27 cellular contexts compared by ENCODE assay signal in the genomic region with DNA sequence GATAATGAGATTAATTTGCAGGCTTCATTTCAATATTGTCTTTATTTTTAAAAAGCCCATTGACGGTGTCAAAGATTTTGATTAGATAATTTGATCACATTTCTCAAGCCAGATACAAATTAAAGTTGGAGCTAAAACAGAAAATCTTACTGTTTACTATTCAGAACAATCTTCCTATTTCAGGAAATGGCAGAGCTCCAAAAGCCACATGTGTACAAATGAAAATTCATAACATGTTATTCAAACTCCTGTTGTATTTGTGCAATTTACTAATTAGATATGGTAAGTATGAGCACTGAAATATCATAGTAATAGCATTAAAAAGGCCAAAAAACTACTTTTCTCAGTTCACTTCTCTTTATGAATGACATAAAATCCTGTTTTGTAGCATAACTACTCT.
"Had no signal": no experiment of that assay in that cellular context is flagged by ENCODE, and none has a peak within 500 bp of the region (broad histone marks: within the 10 kb centered on the region; RNA-seq: fewer than 3 reads in every experiment).

No MANE protein-coding gene starts in this region.

- H3K36me3 ChIP-seq: brain microvascular endothelial cell, esophagus muscularis mucosa, gastrocnemius medialis, heart left ventricle had no signal

- H3K27me3 ChIP-seq: brain microvascular endothelial cell, dorsolateral prefrontal cortex, esophagus muscularis mucosa, foreskin keratinocyte, gastrocnemius medialis, heart left ventricle had no signal

- H3K9me3 ChIP-seq: esophagus muscularis mucosa, gastrocnemius medialis, heart left ventricle had no signal

- DNase-seq: activated CD4-positive, alpha-beta memory T cell treated with anti-CD3 and anti-CD28 coated beads for 36 hours; activated CD4-positive, alpha-beta T cell treated with anti-CD3 and anti-CD28 coated beads for 36 hours; activated CD4-positive, alpha-beta T cell treated with anti-CD3 and anti-CD28 coated beads, Interleukin-2, amount 10 ng/mL, durations not matched to agents 24 days and 14 days; activated CD4-positive, CD25-positive, alpha-beta regulatory T cell; activated CD4-positive, CD25-positive, alpha-beta regulatory T cell treated with anti-CD3 and anti-CD28 coated beads, Interleukin-2, amount 50 U/mL, for 72 hours; activated CD8-positive, alpha-beta memory T cell treated with anti-CD3 and anti-CD28 coated beads, Interleukin-2, amount 10 ng/mL, durations not matched to agents 7 days and 5 days; activated CD8-positive, alpha-beta memory T cell treated with anti-CD3 and anti-CD28 coated beads, Interleukin-2, amount 50 U/mL, for 4 hours; activated CD8-positive, alpha-beta T cell treated with anti-CD3 and anti-CD28 coated beads, Interleukin-2, amount 10 ng/mL, durations not matched to agents 7 days and 5 days; activated effector memory CD4-positive, alpha-beta T cell treated with anti-CD3 and anti-CD28 coated beads, Interleukin-2, amount 50 U/mL, for 16 hours; activated naive CD4-positive, alpha-beta T cell treated with anti-CD3 and anti-CD28 coated beads for 36 hours; activated naive CD8-positive, alpha-beta T cell treated with anti-CD3 and anti-CD28 coated beads for 36 hours; activated naive CD8-positive, alpha-beta T cell treated with anti-CD3 and anti-CD28 coated beads, Interleukin-2, amount 50 U/mL, for 24 hours; activated T-cell treated with anti-CD3 and anti-CD28 coated beads, Interleukin-2, amount 50 U/mL, for 1 hour; activated T-cell treated with anti-CD3 and anti-CD28 coated beads, Interleukin-2, amount 50 U/mL, for 48 hours; brain microvascular endothelial cell; dorsolateral prefrontal cortex; effector memory CD4-positive, alpha-beta T cell; endodermal cell; erythroblast; foreskin keratinocyte; gastrocnemius medialis; glutamatergic neuron; heart left ventricle; hypothalamus had no signal

- H3K4me3 ChIP-seq: coronary artery, dorsolateral prefrontal cortex, esophagus muscularis mucosa, gastrocnemius medialis, heart left ventricle had no signal

- H3K4me1 ChIP-seq: esophagus muscularis mucosa, foreskin keratinocyte, gastrocnemius medialis, heart left ventricle had no signal

- FAIRE-seq: bronchial epithelial cell had no signal

- ATAC-seq: activated CD4-positive, alpha-beta T cell treated with anti-CD3 and anti-CD28 coated beads for 36 hours; activated CD8-positive, alpha-beta memory T cell treated with anti-CD3 and anti-CD28 coated beads, Interleukin-2, amount 10 ng/mL, durations not matched to agents 7 days and 5 days; activated CD8-positive, alpha-beta T cell treated with anti-CD3 and anti-CD28 coated beads, Interleukin-2, amount 10 ng/mL, durations not matched to agents 7 days and 5 days; activated naive CD8-positive, alpha-beta T cell treated with anti-CD3 and anti-CD28 coated beads, Interleukin-2, amount 50 U/mL, for 24 hours; foreskin keratinocyte; gastrocnemius medialis; heart left ventricle had no signal

- H3K27ac ChIP-seq: brain microvascular endothelial cell, coronary artery, dorsolateral prefrontal cortex, esophagus muscularis mucosa, foreskin keratinocyte, gastrocnemius medialis, heart left ventricle had no signal
